21 cellular contexts compared by ENCODE assay signal in genomic region chr10:11050301-11051000, GRCh38. TPM values are rescaled to one million over a fixed set of nuclear protein-coding genes. Genes with fewer than 3 reads are reported as not detected.
DNase-seq lines count a peak whose midpoint lies in the region; ATAC-seq and TF ChIP-seq lines count a peak whose summit lies in the region.
"Had no signal": no experiment of that assay in that cellular context is flagged by ENCODE, and none has a peak within 500 bp of the region (broad histone marks: within the 10 kb centered on the region; RNA-seq: fewer than 3 reads in every experiment).

No MANE protein-coding gene starts in this region.

- no peak overlapping the region for H3K4me3 Mint-ChIP-seq in activated CD4-positive, alpha-beta T cell treated with anti-CD3 and anti-CD28 coated beads, Interleukin-2, amount 10 ng/mL, durations not matched to agents 7 days and 5 days
- peak overlapping the region; percentile 50 for H3K4me3 Mint-ChIP-seq in glutamatergic neuron (ENCODE audit: unreplicated experiment)
- H3K4me3 Mint-ChIP-seq in neural crest cell, result no peak overlapping the region
- H3K4me3 Mint-ChIP-seq: activated T-helper 1 cell treated with anti-CD3 and anti-CD28 coated beads, Interleukin-12 subunit alpha, Interleukin-12 subunit beta, Interleukin-2, Interleukin-4 antibody, amounts not matched to agents 30 ng/mL and 10 ng/mL and 1 ng/mL, durations not matched to agents 14 hours and 24 hours and 36 hours; CD4-positive, alpha-beta T cell; stimulated activated memory B cell treated with anti-CD40 and anti-IgM and Interleukin-4, amounts not matched to agents 10 μg/mL and 1 μg/mL and 100 μg/mL, for 72 hours had no signal

- peak overlapping the region; percentile 14 for H3K27ac Mint-ChIP-seq in activated CD4-positive, alpha-beta T cell treated with anti-CD3 and anti-CD28 coated beads, Interleukin-2, amount 10 ng/mL, durations not matched to agents 7 days and 5 days
- peak overlapping the region; percentile 36 for H3K27ac Mint-ChIP-seq in glutamatergic neuron (ENCODE audit: unreplicated experiment)
- peak overlapping the region; percentile 13 for H3K27ac Mint-ChIP-seq in neural crest cell (ENCODE audit: unreplicated experiment)
- H3K27ac Mint-ChIP-seq: activated naive CD4-positive, alpha-beta T cell treated with anti-CD3 and anti-CD28 coated beads, Interleukin-2, amount 50 U/mL, for 72 hours; activated T-helper 1 cell treated with anti-CD3 and anti-CD28 coated beads, Interleukin-12 subunit alpha, Interleukin-12 subunit beta, Interleukin-2, Interleukin-4 antibody, amounts not matched to agents 30 ng/mL and 10 ng/mL and 1 ng/mL, durations not matched to agents 14 hours and 24 hours and 36 hours; CD4-positive, alpha-beta T cell; stimulated activated memory B cell treated with anti-CD40 and anti-IgM and Interleukin-4, amounts not matched to agents 10 μg/mL and 1 μg/mL and 100 μg/mL, for 72 hours had no signal

- peaks cover 10 to 11% of the 10 kb centered on the region in 2 donors for H3K4me1 ChIP-seq in uterus

- H3K4me3 ChIP-seq in uterus, result no peak overlapping the region
- H3K4me3 ChIP-seq: psoas muscle, smooth muscle cell had no signal

- no peak for TF ChIP-seq POLR2A in uterus (IDR thresholded peaks at IDR 0.05)

- H3K9me3 Mint-ChIP-seq in activated CD4-positive, alpha-beta T cell treated with anti-CD3 and anti-CD28 coated beads, Interleukin-2, amount 10 ng/mL, durations not matched to agents 7 days and 5 days, result peaks cover 2% of the 10 kb centered on the region
- H3K9me3 Mint-ChIP-seq in glutamatergic neuron (ENCODE audit: unreplicated experiment) (no peaks in the 10 kb centered on the region), neural crest cell (peaks cover 3% of the 10 kb centered on the region)
- H3K9me3 Mint-ChIP-seq: activated naive CD4-positive, alpha-beta T cell treated with anti-CD3 and anti-CD28 coated beads, Interleukin-2, amount 50 U/mL, for 72 hours; activated T-helper 1 cell treated with anti-CD3 and anti-CD28 coated beads, Interleukin-12 subunit alpha, Interleukin-12 subunit beta, Interleukin-2, Interleukin-4 antibody, amounts not matched to agents 30 ng/mL and 10 ng/mL and 1 ng/mL, durations not matched to agents 14 hours and 24 hours and 36 hours; CD4-positive, alpha-beta T cell; stimulated activated memory B cell treated with anti-CD40 and anti-IgM and Interleukin-4, amounts not matched to agents 10 μg/mL and 1 μg/mL and 100 μg/mL, for 72 hours had no signal

- no peak for ATAC-seq in sciatic nerve
- ATAC-seq: activated naive CD4-positive, alpha-beta T cell treated with anti-CD3 and anti-CD28 coated beads, Interleukin-2, amount 50 U/mL, for 72 hours; stimulated activated memory B cell treated with anti-CD40 and anti-IgM and Interleukin-4, amounts not matched to agents 10 μg/mL and 1 μg/mL and 100 μg/mL, for 72 hours had no signal

- H3K9me3 ChIP-seq in uterus, result no peaks in the 10 kb centered on the region
- H3K9me3 ChIP-seq: psoas muscle had no signal

- POLR2A ChIA-PET in activated CD4-positive, alpha-beta T cell treated with anti-CD3 and anti-CD28 coated beads, Interleukin-2, amount 10 ng/mL, durations not matched to agents 7 days and 5 days (lab: Charles Lee), result no interaction called here

- intact Hi-C loops in uterus (cut with DNase I; ENCODE audit: low total_unique reads) (no loop called here), sciatic nerve (cut with DNase I) (no loop called here)

- no peaks in the 10 kb centered on the region for H3K36me3 ChIP-seq in uterus

- no peak for TF ChIP-seq CTCF in glutamatergic neuron (IDR thresholded peaks at IDR 0.05; ENCODE audit: partially characterized antibody, unreplicated experiment)
- no peak for TF ChIP-seq CTCF in neural crest cell (conservative IDR thresholded peaks at IDR 0.05)
- TF ChIP-seq CTCF in uterus (IDR thresholded peaks at IDR 0.05), result no peak

- no peak for DNase-seq in activated CD4-positive, alpha-beta T cell treated with anti-CD3 and anti-CD28 coated beads, Interleukin-2, amount 10 ng/mL, durations not matched to agents 7 days and 5 days
- no peak for DNase-seq in activated CD4-positive, alpha-beta T cell treated with anti-CD3 and anti-CD28 coated beads, Interleukin-2, amount 50 U/mL, for 48 hours
- DNase-seq in glutamatergic neuron (no peak), neural crest cell (ENCODE audit: low read depth, low spot score) (no peak), uterus (no peak), sciatic nerve (ENCODE audit: low spot score) (no peak), UCSD-AML1 (lab: John Stamatoyannopoulos, UW; ENCODE audit: unreplicated experiment) (no peak), NCI-H128 (lab: John Stamatoyannopoulos, UW; ENCODE audit: unreplicated experiment) (no peak)
- DNase-seq: 8988T; aorta; CD4-positive, alpha-beta T cell; effector memory CD4-positive, alpha-beta T cell; foreskin melanocyte; NCI-H2029 treated with DMSO at 0.1 percent for 48 hours; NCI-H226; OCI-M1; psoas muscle had no signal

- peaks cover 2% of the 10 kb centered on the region for H3K27me3 Mint-ChIP-seq in activated CD4-positive, alpha-beta T cell treated with anti-CD3 and anti-CD28 coated beads, Interleukin-2, amount 10 ng/mL, durations not matched to agents 7 days and 5 days
- H3K27me3 Mint-ChIP-seq in glutamatergic neuron (ENCODE audit: unreplicated experiment) (no peaks in the 10 kb centered on the region), neural crest cell (ENCODE audit: low read depth) (no peaks in the 10 kb centered on the region)
- H3K27me3 Mint-ChIP-seq: CD4-positive, alpha-beta T cell had no signal

- H3K27ac ChIP-seq in uterus, result peak overlapping the region; percentile 45 to 90
- H3K27ac ChIP-seq: psoas muscle had no signal

- H3K27me3 ChIP-seq in uterus, result no peaks in the 10 kb centered on the region

- CTCF ChIA-PET in activated CD4-positive, alpha-beta T cell treated with anti-CD3 and anti-CD28 coated beads, Interleukin-2, amount 10 ng/mL, durations not matched to agents 7 days and 5 days (lab: Charles Lee), result no interaction called here

- no peaks in the 10 kb centered on the region for H3K36me3 Mint-ChIP-seq in activated CD4-positive, alpha-beta T cell treated with anti-CD3 and anti-CD28 coated beads, Interleukin-2, amount 10 ng/mL, durations not matched to agents 7 days and 5 days (ENCODE audit: low read depth)
- H3K36me3 Mint-ChIP-seq in glutamatergic neuron (ENCODE audit: unreplicated experiment) (no peaks in the 10 kb centered on the region), neural crest cell (ENCODE audit: low read depth) (peaks cover 6% of the 10 kb centered on the region)
- H3K36me3 Mint-ChIP-seq: activated naive CD4-positive, alpha-beta T cell treated with anti-CD3 and anti-CD28 coated beads, Interleukin-2, amount 50 U/mL, for 72 hours; stimulated activated memory B cell treated with anti-CD40 and anti-IgM and Interleukin-4, amounts not matched to agents 10 μg/mL and 1 μg/mL and 100 μg/mL, for 72 hours had no signal

- H3K4me1 Mint-ChIP-seq in activated CD4-positive, alpha-beta T cell treated with anti-CD3 and anti-CD28 coated beads, Interleukin-2, amount 10 ng/mL, durations not matched to agents 7 days and 5 days, result peaks cover 3% of the 10 kb centered on the region
- H3K4me1 Mint-ChIP-seq in glutamatergic neuron (ENCODE audit: low read depth, unreplicated experiment) (peaks cover 44% of the 10 kb centered on the region), neural crest cell (peaks cover 48% of the 10 kb centered on the region)
- H3K4me1 Mint-ChIP-seq: stimulated activated memory B cell treated with anti-CD40 and anti-IgM and Interleukin-4, amounts not matched to agents 10 μg/mL and 1 μg/mL and 100 μg/mL, for 72 hours had no signal

RNA-seq across cellular contexts. Expression of gene CELF2, which starts 32.8 kb away (rescaled TPM):
- 100 to 1,000 TPM; 165 to 181 TPM for total RNA-seq in activated CD4-positive, alpha-beta T cell treated with anti-CD3 and anti-CD28 coated beads, Interleukin-2, amount 10 ng/mL, durations not matched to agents 7 days and 5 days
- total RNA-seq in glutamatergic neuron (ENCODE audit: unreplicated experiment) (47.4 TPM), neural crest cell (77.6 and 82.8 TPM in 2 replicates), uterus (10 to 100 TPM; 12.8 to 59.2 (median 44.0) TPM), sciatic nerve (94.9 TPM)
